1 cellular context compared by ENCODE assay signal in the genomic region with DNA sequence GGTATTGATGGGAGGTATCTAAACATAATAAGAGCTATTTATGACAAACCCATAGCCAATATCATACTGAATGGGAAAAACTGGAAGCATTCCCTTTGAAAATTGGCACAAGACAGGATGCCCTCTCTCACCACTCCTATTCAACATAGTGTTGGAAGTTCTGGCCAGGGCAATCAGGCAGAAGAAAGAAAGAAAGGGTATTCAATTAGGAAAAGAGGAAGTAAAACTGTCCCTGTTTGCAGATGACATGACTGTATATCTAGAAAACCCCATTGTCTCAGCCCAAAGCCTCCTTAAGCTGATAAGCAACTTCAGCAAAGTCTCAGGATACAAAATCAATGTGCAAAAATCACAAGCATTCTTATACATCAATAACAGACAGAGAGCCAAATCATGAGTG. TPM values are rescaled to one million over a fixed set of nuclear protein-coding genes. Genes with fewer than 3 reads are reported as not detected.
"Had no signal": no experiment of that assay in that cellular context is flagged by ENCODE, and none has a peak within 500 bp of the region (broad histone marks: within the 10 kb centered on the region; RNA-seq: fewer than 3 reads in every experiment).

No MANE protein-coding gene starts in this region.

RNA-seq across cellular contexts. Expression of gene ABCB4, which starts 6.3 kb away (rescaled TPM):
- total RNA-seq: PC-3 had no signal
